17 cellular contexts compared by ENCODE assay signal in the genomic region with DNA sequence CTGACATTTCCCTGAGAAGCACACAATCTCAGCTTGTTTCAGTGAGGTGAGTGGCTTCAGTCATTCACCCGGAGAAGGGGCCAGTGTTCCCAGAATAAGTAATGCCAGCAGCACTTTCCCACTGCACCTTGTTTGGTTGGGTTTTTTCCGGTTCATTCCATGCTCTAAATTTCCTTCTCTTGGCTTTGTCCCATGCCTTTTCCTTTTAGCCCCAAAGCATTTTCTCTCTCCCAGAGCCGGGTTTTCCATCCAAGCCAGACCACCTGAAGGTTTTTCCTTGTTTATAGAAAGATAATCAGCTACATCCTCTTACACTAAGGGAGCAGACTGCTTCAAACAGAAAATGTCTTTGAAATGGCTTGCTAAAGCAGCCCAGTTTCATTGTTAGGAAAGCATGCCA.
"Had no signal": no experiment of that assay in that cellular context is flagged by ENCODE, and none has a peak within 500 bp of the region (broad histone marks: within the 10 kb centered on the region; RNA-seq: fewer than 3 reads in every experiment).

No MANE protein-coding gene starts in this region.

- H3K27ac ChIP-seq: uterus had no signal

- H3K4me1 ChIP-seq: uterus had no signal

- DNase-seq: activated CD4-positive, alpha-beta T cell treated with anti-CD3 and anti-CD28 coated beads, Interleukin-2, amount 10 ng/mL, durations not matched to agents 24 days and 14 days; activated CD8-positive, alpha-beta memory T cell treated with anti-CD3 and anti-CD28 coated beads, Interleukin-2, amount 10 ng/mL, durations not matched to agents 7 days and 5 days; activated CD8-positive, alpha-beta T cell treated with anti-CD3 and anti-CD28 coated beads for 36 hours; activated effector memory CD4-positive, alpha-beta T cell treated with anti-CD3 and anti-CD28 coated beads, Interleukin-2, amount 50 U/mL, for 16 hours; activated naive CD4-positive, alpha-beta T cell treated with anti-CD3 and anti-CD28 coated beads, Interleukin-2, amount 50 U/mL, for 16 hours; activated naive CD8-positive, alpha-beta T cell treated with anti-CD3 and anti-CD28 coated beads, Interleukin-2, amount 50 U/mL, for 24 hours; activated T-cell treated with anti-CD3 and anti-CD28 coated beads for 4 hours; effector CD4-positive, alpha-beta T cell; foreskin melanocyte; mesenchymal stem cell; naive B cell; stimulated activated CD4-positive, alpha-beta T cell treated with anti-CD3 and anti-CD28 coated beads, Interleukin-2, amount 100 ng/mL, for 48 hours; stimulated activated CD8-positive, alpha-beta memory T cell treated with anti-CD3 and anti-CD28 coated beads, Interleukin-4, amount 100 ng/mL, for 48 hours; stimulated activated naive B cell treated with anti-CD40 and anti-IgM and Interleukin-4, amounts not matched to agents 10 μg/mL and 1 μg/mL and 100 μg/mL, for 72 hours; trophoblast cell; uterus had no signal

- H3K9me3 ChIP-seq: uterus had no signal

- H3K27me3 ChIP-seq: uterus had no signal

- ATAC-seq: activated CD4-positive, CD25-positive, alpha-beta regulatory T cell treated with anti-CD3 and anti-CD28 coated beads, Interleukin-2, amount 50 U/mL, for 24 hours; activated CD8-positive, alpha-beta memory T cell treated with anti-CD3 and anti-CD28 coated beads, Interleukin-2, amount 10 ng/mL, durations not matched to agents 7 days and 5 days; activated CD8-positive, alpha-beta T cell treated with anti-CD3 and anti-CD28 coated beads for 36 hours; activated naive CD8-positive, alpha-beta T cell treated with anti-CD3 and anti-CD28 coated beads, Interleukin-2, amount 50 U/mL, for 24 hours; stimulated activated naive B cell treated with anti-CD40 and anti-IgM and Interleukin-4, amounts not matched to agents 10 μg/mL and 1 μg/mL and 100 μg/mL, for 72 hours had no signal

- H3K36me3 ChIP-seq: uterus had no signal

- H3K4me3 ChIP-seq: uterus had no signal
